Comparison of ENCODE assay signal across 8 cellular contexts in the genomic region with DNA sequence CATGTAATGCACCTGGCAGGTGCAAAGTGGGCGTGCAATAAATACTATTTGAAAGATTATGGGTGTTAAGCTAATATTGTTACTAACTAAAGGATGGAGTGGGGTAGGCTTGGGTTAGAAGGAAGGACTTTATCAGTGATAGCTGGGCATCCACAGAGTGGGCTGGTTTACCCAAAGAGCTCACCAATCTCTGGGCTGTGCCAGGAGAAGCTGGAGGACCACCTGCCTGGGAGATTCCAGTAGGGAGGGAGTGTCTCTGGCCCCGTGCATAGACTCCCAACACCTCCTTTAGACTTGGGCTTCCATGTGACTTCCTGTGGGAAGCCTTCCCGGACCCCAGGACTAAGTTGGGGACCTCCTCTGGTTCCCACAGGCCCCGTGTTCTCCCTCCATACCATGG. TPM values are rescaled to one million over a fixed set of nuclear protein-coding genes. Genes with fewer than 3 reads are reported as not detected.
DNase-seq lines count a peak whose midpoint lies in the region; ATAC-seq and TF ChIP-seq lines count a peak whose summit lies in the region.
"Had no signal": no experiment of that assay in that cellular context is flagged by ENCODE, and none has a peak within 500 bp of the region (broad histone marks: within the 10 kb centered on the region; RNA-seq: fewer than 3 reads in every experiment).

No MANE protein-coding gene starts in this region.

- no peak for TF ChIP-seq POLR2A in gastrocnemius medialis (IDR thresholded peaks at IDR 0.05)

- H3K27ac ChIP-seq in CD8-positive, alpha-beta T cell (ENCODE audit: low read depth, low read length): no peak overlapping the region
- H3K27ac ChIP-seq in MM.1S (ENCODE audit: low read length): no peak overlapping the region
- H3K27ac ChIP-seq in gastrocnemius medialis: peak overlapping the region in 1 of 4 donors; percentile 55

- no peak overlapping the region for H3K4me3 Mint-ChIP-seq in CD8-positive, alpha-beta T cell
- H3K4me3 Mint-ChIP-seq in activated CD8-positive, alpha-beta T cell treated with anti-CD3 and anti-CD28 coated beads, Interleukin-2, amount 10 ng/mL, durations not matched to agents 7 days and 5 days: no peak overlapping the region

- H3K36me3 ChIP-seq in CD8-positive, alpha-beta T cell (ENCODE audit: insufficient read depth, low read length): no peaks in the 10 kb centered on the region
- H3K36me3 ChIP-seq in MM.1S (replicated peaks; ENCODE audit: insufficient read depth, low read length): no peaks in the 10 kb centered on the region
- no peaks in the 10 kb centered on the region for H3K36me3 ChIP-seq in gastrocnemius medialis

- H3K79me2 ChIP-seq in MM.1S (ENCODE audit: low read length): no peaks in the 10 kb centered on the region

- H3K36me3 Mint-ChIP-seq in CD8-positive, alpha-beta T cell: no peaks in the 10 kb centered on the region
- no peaks in the 10 kb centered on the region for H3K36me3 Mint-ChIP-seq in activated CD8-positive, alpha-beta T cell treated with anti-CD3 and anti-CD28 coated beads, Interleukin-2, amount 10 ng/mL, durations not matched to agents 7 days and 5 days (ENCODE audit: low read depth)

- no peak for TF ChIP-seq CTCF in CD8-positive, alpha-beta T cell (IDR thresholded peaks at IDR 0.05)
- TF ChIP-seq CTCF in MM.1S (IDR thresholded peaks at IDR 0.05; ENCODE audit: low read length) (no peak), gastrocnemius medialis (IDR thresholded peaks at IDR 0.05 in 4 of 5, conservative IDR thresholded peaks at IDR 0.05 in 1 of 5) (no peak)

- H3K27ac Mint-ChIP-seq in CD8-positive, alpha-beta T cell: no peak overlapping the region
- H3K27ac Mint-ChIP-seq in activated CD8-positive, alpha-beta T cell treated with anti-CD3 and anti-CD28 coated beads, Interleukin-2, amount 10 ng/mL, durations not matched to agents 7 days and 5 days: no peak overlapping the region

- 0 out of 2 replicates have a peak, but pooled peaks cover 3% of the 10 kb centered on the region for H3F3A ChIP-seq in MM.1S (ENCODE audit: insufficient read depth, low read length)

- no peaks in the 10 kb centered on the region for H3K9me3 Mint-ChIP-seq in CD8-positive, alpha-beta T cell
- no peaks in the 10 kb centered on the region for H3K9me3 Mint-ChIP-seq in activated CD8-positive, alpha-beta T cell treated with anti-CD3 and anti-CD28 coated beads, Interleukin-2, amount 10 ng/mL, durations not matched to agents 7 days and 5 days (ENCODE audit: insufficient read depth)
- H3K9me3 Mint-ChIP-seq: stimulated activated naive B cell treated with anti-CD40 and anti-IgM and Interleukin-4, amounts not matched to agents 10 μg/mL and 1 μg/mL and 100 μg/mL, for 72 hours had no signal

- no peaks in the 10 kb centered on the region for H3K9me2 ChIP-seq in MM.1S (replicated peaks; ENCODE audit: insufficient read depth, low read length)

- H3K4me1 Mint-ChIP-seq in CD8-positive, alpha-beta T cell (ENCODE audit: low read depth): peaks cover 15% of the 10 kb centered on the region
- peaks cover 34% of the 10 kb centered on the region for H3K4me1 Mint-ChIP-seq in activated CD8-positive, alpha-beta T cell treated with anti-CD3 and anti-CD28 coated beads, Interleukin-2, amount 10 ng/mL, durations not matched to agents 7 days and 5 days (ENCODE audit: low read depth)

- no peak overlapping the region for H3K9ac ChIP-seq in MM.1S (ENCODE audit: low read length)

- peak overlapping the region; percentile 35; the same call in 1 of the 2 replicates for H3K4me2 ChIP-seq in MM.1S (ENCODE audit: low read depth, low read length)

- POLR2A ChIA-PET in CD8-positive, alpha-beta T cell (lab: Charles Lee): no interaction called here
- POLR2A ChIA-PET in activated CD8-positive, alpha-beta T cell treated with anti-CD3 and anti-CD28 coated beads, Interleukin-2, amount 10 ng/mL, durations not matched to agents 7 days and 5 days (lab: Charles Lee): interaction anchor here (1.0 kb wide), 1 partner anchor 157 kb away, joined by 3 read pairs; no protein-coding TSS in a partner anchor

- peak overlapping the region; percentile 37 for H3K4me3 ChIP-seq in CD8-positive, alpha-beta T cell (ENCODE audit: low read depth, low read length)
- H3K4me3 ChIP-seq in MM.1S (ENCODE audit: low read length) (no peak overlapping the region), gastrocnemius medialis (peak overlapping the region in 1 of 4 donors; percentile 44)

- DNase-seq in CD8-positive, alpha-beta T cell: no peak
- no peak for DNase-seq in MM.1S
- DNase-seq in left kidney (ENCODE audit: low read depth, low spot score): peak; percentile 14
- no peak for DNase-seq in gastrocnemius medialis
- no peak for DNase-seq in activated CD8-positive, alpha-beta T cell treated with anti-CD3 and anti-CD28 coated beads, Interleukin-2, amount 10 ng/mL, durations not matched to agents 7 days and 5 days
- DNase-seq: stimulated activated naive B cell treated with anti-CD40 and anti-IgM and Interleukin-4, amounts not matched to agents 10 μg/mL and 1 μg/mL and 100 μg/mL, for 72 hours had no signal

- H3K9me3 ChIP-seq in CD8-positive, alpha-beta T cell (ENCODE audit: low read length): no peaks in the 10 kb centered on the region
- no peaks in the 10 kb centered on the region for H3K9me3 ChIP-seq in MM.1S (replicated peaks; ENCODE audit: insufficient read depth, low read length)
- H3K9me3 ChIP-seq in gastrocnemius medialis: no peaks in the 10 kb centered on the region
- H3K9me3 ChIP-seq: left lung had no signal

- H3K27me3 Mint-ChIP-seq in CD8-positive, alpha-beta T cell (ENCODE audit: low read depth): no peaks in the 10 kb centered on the region
- no peaks in the 10 kb centered on the region for H3K27me3 Mint-ChIP-seq in activated CD8-positive, alpha-beta T cell treated with anti-CD3 and anti-CD28 coated beads, Interleukin-2, amount 10 ng/mL, durations not matched to agents 7 days and 5 days (ENCODE audit: low read depth)
- H3K27me3 Mint-ChIP-seq: stimulated activated naive B cell treated with anti-CD40 and anti-IgM and Interleukin-4, amounts not matched to agents 10 μg/mL and 1 μg/mL and 100 μg/mL, for 72 hours had no signal

- H3K27me3 ChIP-seq in CD8-positive, alpha-beta T cell (ENCODE audit: insufficient read depth, low read length): no peaks in the 10 kb centered on the region
- H3K27me3 ChIP-seq in MM.1S (replicated peaks; ENCODE audit: insufficient read depth, low read length): no peaks in the 10 kb centered on the region
- no peaks in the 10 kb centered on the region for H3K27me3 ChIP-seq in gastrocnemius medialis
- H3K27me3 ChIP-seq: left lung had no signal

- peak overlapping the region; percentile 55 for H2AFZ ChIP-seq in MM.1S (ENCODE audit: low read length)

- peaks cover 20% of the 10 kb centered on the region for H3K4me1 ChIP-seq in CD8-positive, alpha-beta T cell (ENCODE audit: insufficient read depth, low read length)
- peaks cover 3% of the 10 kb centered on the region; the same call in 1 of the 2 replicates for H3K4me1 ChIP-seq in MM.1S (ENCODE audit: low read length)
- H3K4me1 ChIP-seq in gastrocnemius medialis: peaks cover 20 to 25% of the 10 kb centered on the region in 2 donors

- in situ Hi-C loops in gastrocnemius medialis (cut with MboI; ENCODE audit: low sequenced_read_pairs in 4 of 4): loop anchor here in 1 of 4 donors (10.0 kb wide), 1 partner anchor 49 kb away; no protein-coding TSS in a partner anchor

- no peak for ATAC-seq in CD8-positive, alpha-beta T cell
- ATAC-seq in gastrocnemius medialis: no peak
- no peak for ATAC-seq in HG03439 (IDR thresholded peaks at IDR 0.05; ENCODE audit: unreplicated experiment)
- no peak for ATAC-seq in activated CD8-positive, alpha-beta T cell treated with anti-CD3 and anti-CD28 coated beads, Interleukin-2, amount 10 ng/mL, durations not matched to agents 7 days and 5 days

- intact Hi-C loops in CD8-positive, alpha-beta T cell (cut with DNase I, micrococcal nuclease): no loop called here
- intact Hi-C loops in gastrocnemius medialis (cut with DNase I; ENCODE audit: low total_unique reads): no loop called here

- H4K20me1 ChIP-seq in MM.1S (ENCODE audit: insufficient read depth, low read length): no peaks in the 10 kb centered on the region

- CTCF ChIA-PET in CD8-positive, alpha-beta T cell (lab: Charles Lee): interaction anchor here (0.6 to 1.5 kb wide), 5 partner anchors 24 to 78 kb away, joined by 3 read pairs; no protein-coding TSS in a partner anchor
- CTCF ChIA-PET in activated CD8-positive, alpha-beta T cell treated with anti-CD3 and anti-CD28 coated beads, Interleukin-2, amount 10 ng/mL, durations not matched to agents 7 days and 5 days (lab: Charles Lee): interaction anchor here (0.6 to 1.6 kb wide), 3 partner anchors 24 to 55 kb away, joined by 3 to 8 read pairs (median 5); no protein-coding TSS in a partner anchor

RNA-seq across cellular contexts. Expression of gene URM1, which starts 5.6 kb away (rescaled TPM):
- total RNA-seq in CD8-positive, alpha-beta T cell: 10 to 100 TPM; 30.4 to 31.5 TPM
- 10 to 100 TPM; 24.1 to 34.1 (median 32.9) TPM for total RNA-seq in gastrocnemius medialis
- total RNA-seq in activated CD8-positive, alpha-beta T cell treated with anti-CD3 and anti-CD28 coated beads, Interleukin-2, amount 10 ng/mL, durations not matched to agents 7 days and 5 days: 10 to 100 TPM; 78.9 to 79.9 TPM

RNA-seq across cellular contexts. Expression of gene SLC27A4, which starts 25.2 kb away (rescaled TPM):
- 1 to 10 TPM; 2.2 to 2.4 TPM for total RNA-seq in CD8-positive, alpha-beta T cell
- 10 to 100 TPM; 10.9 to 30.4 (median 26.1) TPM for total RNA-seq in gastrocnemius medialis
- 10 to 100 TPM; 19.0 to 21.7 TPM for total RNA-seq in activated CD8-positive, alpha-beta T cell treated with anti-CD3 and anti-CD28 coated beads, Interleukin-2, amount 10 ng/mL, durations not matched to agents 7 days and 5 days

RNA-seq across cellular contexts. Expression of gene COQ4, which starts 42.9 kb away (rescaled TPM):
- 10 to 100 TPM; 18.2 to 20.1 TPM for total RNA-seq in CD8-positive, alpha-beta T cell
- 10 to 100 TPM; 25.1 to 42.4 (median 34.3) TPM for total RNA-seq in gastrocnemius medialis
- total RNA-seq in activated CD8-positive, alpha-beta T cell treated with anti-CD3 and anti-CD28 coated beads, Interleukin-2, amount 10 ng/mL, durations not matched to agents 7 days and 5 days: 10 to 100 TPM; 31.8 to 34.9 TPM

RNA-seq across cellular contexts. Expression of gene TRUB2, which starts 43.3 kb away (rescaled TPM):
- total RNA-seq in CD8-positive, alpha-beta T cell: 10 to 100 TPM in 1 of 2 experiments, 1 to 10 TPM in 1; 9.8 to 12.9 TPM
- total RNA-seq in gastrocnemius medialis: 10 to 100 TPM in 3 of 4 donors, 1 to 10 TPM in 1; 7.1 to 18.1 (median 14.3) TPM
- total RNA-seq in activated CD8-positive, alpha-beta T cell treated with anti-CD3 and anti-CD28 coated beads, Interleukin-2, amount 10 ng/mL, durations not matched to agents 7 days and 5 days: 10 to 100 TPM; 25.5 to 27.7 TPM

RNA-seq across cellular contexts. Expression of gene CERCAM, which starts 55.1 kb away (rescaled TPM):
- under 1 TPM; 0.22 to 0.73 TPM for total RNA-seq in CD8-positive, alpha-beta T cell
- total RNA-seq in gastrocnemius medialis: 1 to 10 TPM; 1.1 to 6.1 (median 2.3) TPM
- 1 to 10 TPM; 3.9 to 4.2 TPM for total RNA-seq in activated CD8-positive, alpha-beta T cell treated with anti-CD3 and anti-CD28 coated beads, Interleukin-2, amount 10 ng/mL, durations not matched to agents 7 days and 5 days
